1 cellular context compared by ENCODE assay signal in genomic region chr16:3458278-3458851, GRCh38.
TF ChIP-seq lines count a peak whose summit lies in the region.

No MANE protein-coding gene starts in this region.

TF ChIP-seq in HepG2, 621 proteins besides CTCF, POLR2A, EP300 and RAD21 (continued from another document):
- TF ChIP-seq AKNA (CRISPR knock-in tag; IDR thresholded peaks at IDR 0.05; ENCODE audit: borderline replicate concordance) = no peak
- peak; percentile 66; the same call in 1 of the 2 replicates for TF ChIP-seq ZNF678 (CRISPR knock-in tag; IDR thresholded peaks at IDR 0.05)
- no peak for TF ChIP-seq SMARCE1 (IDR thresholded peaks at IDR 0.05; ENCODE audit: borderline replicate concordance)
- TF ChIP-seq FOXO1 (CRISPR knock-in tag; IDR thresholded peaks at IDR 0.05) = 0 out of 2 replicates have a peak, but pooled peaks have one; percentile 10
- 0 out of 2 replicates have a peak, but pooled peaks have one; percentile 23 for TF ChIP-seq ZNF510 (CRISPR knock-in tag; IDR thresholded peaks at IDR 0.05; ENCODE audit: low read depth)
- TF ChIP-seq ZNF800 (CRISPR knock-in tag; IDR thresholded peaks at IDR 0.05) = no peak
- no peak for TF ChIP-seq ZNF251 (CRISPR knock-in tag; IDR thresholded peaks at IDR 0.05)
- no peak for TF ChIP-seq ZSCAN29 (CRISPR knock-in tag; conservative IDR thresholded peaks at IDR 0.05)
- no peak for TF ChIP-seq ZNF44 (CRISPR knock-in tag; IDR thresholded peaks at IDR 0.05)
- TF ChIP-seq KDM1A (CRISPR knock-in tag; IDR thresholded peaks at IDR 0.05) = no peak
- 0 out of 2 replicates have a peak, but pooled peaks have one; percentile 46 for TF ChIP-seq ZNF605 (CRISPR knock-in tag; IDR thresholded peaks at IDR 0.05)
- 0 out of 2 replicates have a peak, but pooled peaks have one; percentile 50 for TF ChIP-seq EED (CRISPR knock-in tag; IDR thresholded peaks at IDR 0.05)
- TF ChIP-seq ZNF589 (CRISPR knock-in tag; conservative IDR thresholded peaks at IDR 0.05) = no peak
- 0 out of 2 replicates have a peak, but pooled peaks have one; percentile 59 for TF ChIP-seq MAFG (CRISPR knock-in tag; IDR thresholded peaks at IDR 0.05)
- TF ChIP-seq ATAD3A (CRISPR knock-in tag; IDR thresholded peaks at IDR 0.05) = no peak
- TF ChIP-seq CSRNP1 (CRISPR knock-in tag; IDR thresholded peaks at IDR 0.05) = 0 out of 2 replicates have a peak, but pooled peaks have one; percentile 2
- TF ChIP-seq ZNF501 (CRISPR knock-in tag; IDR thresholded peaks at IDR 0.05) = peak; percentile 64; the same call in 1 of the 2 replicates
- 0 out of 2 replicates have a peak, but pooled peaks have one; percentile 9 for TF ChIP-seq MXD1 (CRISPR knock-in tag; IDR thresholded peaks at IDR 0.05)
- no peak for TF ChIP-seq ZNF343 (CRISPR knock-in tag; IDR thresholded peaks at IDR 0.05)
